In genomic region chr3:180854887-180855286, GRCh38 we compare ENCODE assay signal across 18 cellular contexts.
"Had no signal": no experiment of that assay in that cellular context is flagged by ENCODE, and none has a peak within 500 bp of the region (broad histone marks: within the 10 kb centered on the region; RNA-seq: fewer than 3 reads in every experiment).

No MANE protein-coding gene starts in this region.

- H3K4me3 Mint-ChIP-seq: memory B cell; nephron progenitor cell; stimulated activated naive B cell treated with anti-CD40 and anti-IgM and Interleukin-4, amounts not matched to agents 10 μg/mL and 1 μg/mL and 100 μg/mL, for 72 hours; type B pancreatic cell had no signal

- H3K4me1 ChIP-seq: colonic mucosa, foreskin keratinocyte, left ventricle myocardium inferior, lower lobe of right lung, suprapubic skin, thyroid gland had no signal

- H3K36me3 ChIP-seq: colonic mucosa, left ventricle myocardium inferior, lower lobe of right lung, neutrophil, suprapubic skin, thyroid gland had no signal

- H3K9me3 Mint-ChIP-seq: type B pancreatic cell had no signal

- H3K27me3 Mint-ChIP-seq: type B pancreatic cell had no signal

- H3K27me3 ChIP-seq: colonic mucosa, foreskin keratinocyte, neutrophil, suprapubic skin, thyroid gland had no signal

- DNase-seq: colonic mucosa; erythroblast; foreskin keratinocyte; kidney; left cardiac atrium; left ventricle myocardium inferior; lower lobe of right lung; midbrain; nephron progenitor cell; stimulated activated CD4-positive, alpha-beta T cell treated with anti-CD3 and anti-CD28 coated beads, Interleukin-2, amount 100 ng/mL, for 24 hours; stimulated activated CD4-positive, alpha-beta T cell treated with anti-CD3 and anti-CD28 coated beads, Interleukin-4, amount 100 ng/mL, for 4 hours; stimulated activated naive B cell treated with anti-CD40 and anti-IgM and Interleukin-4, amounts not matched to agents 10 μg/mL and 1 μg/mL and 100 μg/mL, for 72 hours; thyroid gland had no signal

- H3K9me3 ChIP-seq: colonic mucosa, lower lobe of right lung, neutrophil, suprapubic skin, thyroid gland had no signal

- H3K4me3 ChIP-seq: colonic mucosa, left ventricle myocardium inferior, lower lobe of right lung, suprapubic skin, thyroid gland had no signal

- ATAC-seq: foreskin keratinocyte, left cardiac atrium, lower lobe of right lung, sciatic nerve had no signal

- H3K27ac ChIP-seq: colonic mucosa, foreskin keratinocyte, left ventricle myocardium inferior, lower lobe of right lung, neutrophil, suprapubic skin, thyroid gland had no signal

- H3K4me1 Mint-ChIP-seq: nephron progenitor cell had no signal

- H3K27ac Mint-ChIP-seq: memory B cell; nephron progenitor cell; stimulated activated naive B cell treated with anti-CD40 and anti-IgM and Interleukin-4, amounts not matched to agents 10 μg/mL and 1 μg/mL and 100 μg/mL, for 72 hours; type B pancreatic cell had no signal

- H3K36me3 Mint-ChIP-seq: stimulated activated naive B cell treated with anti-CD40 and anti-IgM and Interleukin-4, amounts not matched to agents 10 μg/mL and 1 μg/mL and 100 μg/mL, for 72 hours; type B pancreatic cell had no signal
